16 cellular contexts compared by ENCODE assay signal in genomic region chr4:167101035-167101434, GRCh38.
DNase-seq lines count a peak whose midpoint lies in the region; ATAC-seq, FAIRE-seq and TF ChIP-seq lines count a peak whose summit lies in the region.
"Had no signal": no experiment of that assay in that cellular context is flagged by ENCODE, and none has a peak within 500 bp of the region (broad histone marks: within the 10 kb centered on the region; RNA-seq: fewer than 3 reads in every experiment).

No MANE protein-coding gene starts in this region.

- H3K27ac ChIP-seq in left ventricle myocardium inferior (replicated peaks) (peak overlapping the region; percentile 74), GM12878 (ENCODE audit: control insufficient read depth, insufficient read depth) (no peak overlapping the region), substantia nigra (ENCODE audit: low read depth, low read length, poor library complexity, severe bottlenecking) (peak overlapping the region; percentile 82)
- H3K27ac ChIP-seq: 22Rv1, GM23248, HL-60 had no signal

- H3K4me3 ChIP-seq in left ventricle myocardium inferior (no peak overlapping the region), GM12878 (no peak overlapping the region)
- H3K4me3 ChIP-seq: GM23248 had no signal

- no peak overlapping the region for H3K4me2 ChIP-seq in GM12878 (ENCODE audit: control insufficient read depth, insufficient read depth)

- in situ Hi-C loops in GM12878 (cut with MboI), result no loop called here

- no peaks in the 10 kb centered on the region for H4K20me1 ChIP-seq in GM12878 (ENCODE audit: control insufficient read depth, insufficient read depth)

- FAIRE-seq in GM12878 (lab: Jason Lieb, UNC), result no peak
- FAIRE-seq: GM18507, H54 had no signal

- SMC1A ChIA-PET in GM12878 (lab: Charles Lee; ENCODE audit: uncharacterized antibody, unreplicated experiment), result no interaction called here

- TF ChIP-seq EP300 in GM12878 (IDR thresholded peaks at IDR 0.05; ENCODE audit: borderline replicate concordance in 1 of 2, control insufficient read depth in 1 of 2, low read depth in 2 of 2, low read length in 2 of 2), result no peak

- H2AFZ ChIP-seq in GM12878 (ENCODE audit: control insufficient read depth, low read depth, low read length), result no peak overlapping the region
- H2AFZ ChIP-seq: GM23248 had no signal

- DNase-seq in left ventricle myocardium inferior (no peak), Right ventricle myocardium inferior (ENCODE audit: missing footprints) (no peak), GM12878 (ENCODE audit: low read depth, low spot score) (no peak), substantia nigra (lab: John Stamatoyannopoulos, UW) (no peak), cerebellum (ENCODE audit: low spot score) (no peak), HuH-7.5 (ENCODE audit: low spot score) (no peak)
- no peak for DNase-seq in central memory CD4-positive, alpha-beta T cell
- DNase-seq: Caco-2; CD8-positive, alpha-beta memory T cell; GF-D8; GM23248 had no signal

- no peaks in the 10 kb centered on the region for H3K79me2 ChIP-seq in GM12878 (ENCODE audit: control insufficient read depth, insufficient read depth, low read length)

- H3K9me3 ChIP-seq in left ventricle myocardium inferior (replicated peaks) (peaks cover 12% of the 10 kb centered on the region), GM12878 (replicated peaks; ENCODE audit: control insufficient read depth, insufficient read depth, low read length) (no peaks in the 10 kb centered on the region)

- H3K4me1 ChIP-seq in left ventricle myocardium inferior (peaks cover 13% of the 10 kb centered on the region), GM12878 (ENCODE audit: control insufficient read depth, insufficient read depth, low read length) (no peaks in the 10 kb centered on the region)

- TF ChIP-seq CTCF in left ventricle myocardium inferior (IDR thresholded peaks at IDR 0.05; ENCODE audit: borderline replicate concordance) (no peak), GM12878 (IDR thresholded peaks at IDR 0.05 in 2 of 3, conservative IDR thresholded peaks at IDR 0.05 in 1 of 3; ENCODE audit: control insufficient read depth in 2 of 3, extremely low read depth in 1 of 3, insufficient read depth in 1 of 3, low read depth in 3 of 3, low read length in 3 of 3) (no peak)

- RAD21 ChIA-PET in GM12878 (lab: Charles Lee; ENCODE audit: unreplicated experiment), result no interaction called here

- CTCF ChIA-PET in GM12878 (lab: Yijun Ruan, JAX), result no interaction called here

- H3K9ac ChIP-seq in GM12878 (ENCODE audit: control insufficient read depth, insufficient read depth, low read length), result no peak overlapping the region
- H3K9ac ChIP-seq: GM23248 had no signal

- TF ChIP-seq POLR2A in GM12878 (IDR thresholded peaks at IDR 0.05; ENCODE audit: low read depth, low read length), result no peak

- TF ChIP-seq RAD21 in GM12878 (IDR thresholded peaks at IDR 0.05; ENCODE audit: insufficient read depth, low read depth, low read length), result no peak

- POLR2A ChIA-PET in GM12878 (lab: Charles Lee), result no interaction called here

- 14% methylated on average over 2 of the region's 2 CpGs for WGBS in GM12878 (ENCODE audit: insufficient coverage, insufficient replicate concordance, low lambda C conversion rate, missing lambda C conversion rate)

- ATAC-seq in Right ventricle myocardium inferior, result no peak
- peak; percentile 22; the same call in 1 of the 3 replicates for ATAC-seq in GM12878
- ATAC-seq: HCT116 had no signal

- no peaks in the 10 kb centered on the region for H3K27me3 ChIP-seq in left ventricle myocardium inferior (ENCODE audit: low read depth)
- no peaks in the 10 kb centered on the region for H3K27me3 ChIP-seq in GM12878 (replicated peaks in 1 of 2; ENCODE audit: control insufficient read depth in 2 of 2, insufficient read depth in 2 of 2, low read length in 1 of 2)

- H3K36me3 ChIP-seq in left ventricle myocardium inferior, result no peaks in the 10 kb centered on the region
- no peaks in the 10 kb centered on the region for H3K36me3 ChIP-seq in GM12878 (ENCODE audit: control insufficient read depth in 2 of 2, insufficient read depth in 2 of 2, low read length in 1 of 2)

- no TSS peak for BruUV-seq in GM12878 (replicated peaks; lab: Mats Ljungman, UMichigan)

- intact Hi-C loops in left ventricle myocardium inferior (cut with micrococcal nuclease), result no loop called here
- intact Hi-C loops in Right ventricle myocardium inferior (cut with DNase I), result no loop called here
- intact Hi-C loops in GM12878 (cut with micrococcal nuclease; ENCODE audit: unreplicated experiment), result loop anchor here (5.0 to 10.0 kb wide), 2 partner anchors 79 to 436 kb away; no protein-coding TSS in a partner anchor

TF ChIP-seq in GM12878, 131 proteins besides CTCF, POLR2A, EP300 and RAD21:
- TF ChIP-seq SPI1 (IDR thresholded peaks at IDR 0.05; ENCODE audit: borderline replicate concordance, insufficient read depth, low read depth, low read length) (peak; percentile 56; the same call in 1 of the 2 replicates), SUZ12 (IDR thresholded peaks at IDR 0.05; ENCODE audit: unreplicated experiment) (no peak)
